Comparison of ENCODE assay signal across 1 cellular context in the genomic region with DNA sequence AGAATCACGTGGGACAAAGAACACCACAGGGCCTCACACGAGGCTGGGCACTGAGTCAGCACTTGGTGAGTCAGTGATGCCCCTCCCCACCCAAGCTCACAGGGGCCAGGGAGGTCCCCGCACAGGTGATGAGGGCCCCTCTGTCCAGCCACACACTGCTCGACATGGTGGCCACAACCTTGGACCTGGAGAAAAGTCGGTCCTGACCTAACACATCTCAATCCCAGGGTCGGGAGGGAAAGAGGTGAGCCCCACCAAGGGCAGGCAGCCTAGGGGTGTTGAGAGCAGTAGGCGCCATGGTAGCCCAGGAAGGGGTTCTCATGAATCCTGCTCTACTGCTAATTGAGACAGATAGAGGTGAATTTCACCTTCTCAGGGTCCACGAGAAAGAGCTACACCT.
TF ChIP-seq lines count a peak whose summit lies in the region.

No MANE protein-coding gene starts in this region.

TF ChIP-seq in HepG2, 621 proteins besides CTCF, POLR2A, EP300 and RAD21 (continued from another document):
- TF ChIP-seq ZNF34 (CRISPR knock-in tag; IDR thresholded peaks at IDR 0.05; ENCODE audit: borderline replicate concordance) (no peak), ZNF441 (CRISPR knock-in tag; IDR thresholded peaks at IDR 0.05; ENCODE audit: borderline replicate concordance) (no peak), HES4 (CRISPR knock-in tag; IDR thresholded peaks at IDR 0.05; ENCODE audit: borderline replicate concordance) (no peak), ZKSCAN1 (IDR thresholded peaks at IDR 0.05; ENCODE audit: low read length) (no peak), SRSF4 (IDR thresholded peaks at IDR 0.05; ENCODE audit: low read depth, low read length, poor library complexity, severe bottlenecking) (no peak), TGIF2 (CRISPR knock-in tag; IDR thresholded peaks at IDR 0.05) (no peak), NFRKB (IDR thresholded peaks at IDR 0.05) (no peak), SAP130 (CRISPR knock-in tag; IDR thresholded peaks at IDR 0.05; ENCODE audit: low read depth) (no peak), ZNF878 (CRISPR knock-in tag; IDR thresholded peaks at IDR 0.05) (no peak), U2AF2 (IDR thresholded peaks at IDR 0.05; ENCODE audit: low read depth, low read length) (no peak), DPF2 (CRISPR knock-in tag; IDR thresholded peaks at IDR 0.05; ENCODE audit: borderline replicate concordance, low read depth) (no peak), PHF21A (CRISPR knock-in tag; IDR thresholded peaks at IDR 0.05) (no peak), KLF12 (CRISPR knock-in tag; IDR thresholded peaks at IDR 0.05; ENCODE audit: borderline replicate concordance) (no peak), ZNF251 (CRISPR knock-in tag; IDR thresholded peaks at IDR 0.05) (no peak), CENPT (CRISPR knock-in tag; IDR thresholded peaks at IDR 0.05; ENCODE audit: low read depth) (no peak)
- TF ChIP-seq, protein P1, sequence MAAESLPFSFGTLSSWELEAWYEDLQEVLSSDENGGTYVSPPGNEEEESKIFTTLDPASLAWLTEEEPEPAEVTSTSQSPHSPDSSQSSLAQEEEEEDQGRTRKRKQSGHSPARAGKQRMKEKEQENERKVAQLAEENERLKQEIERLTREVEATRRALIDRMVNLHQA (CRISPR knock-in tag; IDR thresholded peaks at IDR 0.05) = no peak
- TF ChIP-seq, protein P2, sequence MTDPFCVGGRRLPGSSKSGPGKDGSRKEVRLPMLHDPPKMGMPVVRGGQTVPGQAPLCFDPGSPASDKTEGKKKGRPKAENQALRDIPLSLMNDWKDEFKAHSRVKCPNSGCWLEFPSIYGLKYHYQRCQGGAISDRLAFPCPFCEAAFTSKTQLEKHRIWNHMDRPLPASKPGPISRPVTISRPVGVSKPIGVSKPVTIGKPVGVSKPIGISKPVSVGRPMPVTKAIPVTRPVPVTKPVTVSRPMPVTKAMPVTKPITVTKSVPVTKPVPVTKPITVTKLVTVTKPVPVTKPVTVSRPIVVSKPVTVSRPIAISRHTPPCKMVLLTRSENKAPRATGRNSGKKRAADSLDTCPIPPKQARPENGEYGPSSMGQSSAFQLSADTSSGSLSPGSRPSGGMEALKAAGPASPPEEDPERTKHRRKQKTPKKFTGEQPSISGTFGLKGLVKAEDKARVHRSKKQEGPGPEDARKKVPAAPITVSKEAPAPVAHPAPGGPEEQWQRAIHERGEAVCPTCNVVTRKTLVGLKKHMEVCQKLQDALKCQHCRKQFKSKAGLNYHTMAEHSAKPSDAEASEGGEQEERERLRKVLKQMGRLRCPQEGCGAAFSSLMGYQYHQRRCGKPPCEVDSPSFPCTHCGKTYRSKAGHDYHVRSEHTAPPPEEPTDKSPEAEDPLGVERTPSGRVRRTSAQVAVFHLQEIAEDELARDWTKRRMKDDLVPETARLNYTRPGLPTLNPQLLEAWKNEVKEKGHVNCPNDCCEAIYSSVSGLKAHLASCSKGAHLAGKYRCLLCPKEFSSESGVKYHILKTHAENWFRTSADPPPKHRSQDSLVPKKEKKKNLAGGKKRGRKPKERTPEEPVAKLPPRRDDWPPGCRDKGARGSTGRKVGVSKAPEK (CRISPR knock-in tag; IDR thresholded peaks at IDR 0.05; ENCODE audit: borderline replicate concordance) = no peak
